9 cellular contexts compared by ENCODE assay signal in genomic region chr16:66523861-66524354, GRCh38. TPM values are rescaled to one million over a fixed set of nuclear protein-coding genes. Genes with fewer than 3 reads are reported as not detected.
A peak's percentile ranks its signal among the peaks of the same experiment; 100 is the strongest.
DNase-seq lines count a peak whose midpoint lies in the region; ATAC-seq and TF ChIP-seq lines count a peak whose summit lies in the region.
"Had no signal": no experiment of that assay in that cellular context is flagged by ENCODE, and none has a peak within 500 bp of the region (broad histone marks: within the 10 kb centered on the region; RNA-seq: fewer than 3 reads in every experiment).

No MANE protein-coding gene starts in this region.

- peak overlapping the region; percentile 76 for H3K4me3 Mint-ChIP-seq in CD8-positive, alpha-beta T cell
- no peak overlapping the region for H3K4me3 Mint-ChIP-seq in Calu3 (ENCODE audit: low read depth, unreplicated experiment)
- no peak overlapping the region for H3K4me3 Mint-ChIP-seq in endodermal cell
- H3K4me3 Mint-ChIP-seq: neural crest cell had no signal

- POLR2A ChIA-PET in CD8-positive, alpha-beta T cell (lab: Charles Lee), result interaction anchor here (0.9 to 6.8 kb wide), 6 partner anchors 8 to 66 kb away, joined by 4 to 72 read pairs (median 6); partner anchors contain the start of genes CKLF and TK2
- POLR2A ChIA-PET in OCI-LY7 (lab: Charles Lee), result interaction anchor here (0.7 to 1.3 kb wide), 4 partner anchors 17 to 135 kb away, joined by 3 to 5 read pairs (median 4); partner anchors contain the start of gene CKLF

- H3K4me2 ChIP-seq in OCI-LY7 (ENCODE audit: low read length) (peak overlapping the region; percentile 66), GM23248 (ENCODE audit: unreplicated experiment) (no peak overlapping the region)

- H3K27ac ChIP-seq in CD8-positive, alpha-beta T cell (ENCODE audit: low read depth, low read length), result peak overlapping the region; percentile 53
- H3K27ac ChIP-seq in OCI-LY7 (ENCODE audit: low read depth, low read length, poor library complexity, severe bottlenecking) (peak overlapping the region; percentile 66), esophagus squamous epithelium (peak overlapping the region; percentile 32 to 92 (median 74)), GM23248 (no peak overlapping the region), endodermal cell (ENCODE audit: low read depth, low read length) (no peak overlapping the region)

- no peaks in the 10 kb centered on the region for H3K9me3 ChIP-seq in CD8-positive, alpha-beta T cell (ENCODE audit: low read length)
- H3K9me3 ChIP-seq in OCI-LY7 (ENCODE audit: low read length) (no peaks in the 10 kb centered on the region), esophagus squamous epithelium (no peaks in the 10 kb centered on the region), GM23248 (ENCODE audit: low read depth) (no peaks in the 10 kb centered on the region), endodermal cell (ENCODE audit: control insufficient read depth, low read length) (no peaks in the 10 kb centered on the region)

- TF ChIP-seq CTCF in CD8-positive, alpha-beta T cell (IDR thresholded peaks at IDR 0.05), result no peak
- TF ChIP-seq CTCF in OCI-LY7 (conservative IDR thresholded peaks at IDR 0.05; ENCODE audit: low read length) (no peak), esophagus squamous epithelium (IDR thresholded peaks at IDR 0.05) (no peak), Calu3 (IDR thresholded peaks at IDR 0.05; ENCODE audit: unreplicated experiment) (no peak), endodermal cell (conservative IDR thresholded peaks at IDR 0.05) (no peak)

- H3K27ac Mint-ChIP-seq in CD8-positive, alpha-beta T cell, result peak overlapping the region; percentile 95
- H3K27ac Mint-ChIP-seq in Calu3 (ENCODE audit: unreplicated experiment), result no peak overlapping the region
- no peak overlapping the region for H3K27ac Mint-ChIP-seq in endodermal cell

- BruUV-seq in OCI-LY7 (replicated peaks; lab: Mats Ljungman, UMichigan), result no TSS peak
- BruUV-seq in Calu3 (replicated peaks; lab: Mats Ljungman, UMichigan), result no TSS peak

- in situ Hi-C loops in GM23248 (cut with MboI), result no loop called here

- H3K9me2 ChIP-seq in OCI-LY7 (ENCODE audit: insufficient read depth, low read length) (no peaks in the 10 kb centered on the region), GM23248 (ENCODE audit: insufficient read depth) (no peaks in the 10 kb centered on the region)

- no peaks in the 10 kb centered on the region for H3K36me3 ChIP-seq in CD8-positive, alpha-beta T cell (ENCODE audit: insufficient read depth, low read length)
- no peaks in the 10 kb centered on the region for H3K36me3 ChIP-seq in OCI-LY7 (ENCODE audit: insufficient read depth, low read length)
- H3K36me3 ChIP-seq in esophagus squamous epithelium, result peaks cover 11 to 58% (median 12%) of the 10 kb centered on the region in 3 donors
- no peaks in the 10 kb centered on the region; the same call in 1 of the 2 replicates for H3K36me3 ChIP-seq in GM23248 (ENCODE audit: low read depth)
- no peaks in the 10 kb centered on the region for H3K36me3 ChIP-seq in endodermal cell (ENCODE audit: control insufficient read depth, insufficient read depth, low read length)

- H3K27me3 Mint-ChIP-seq in CD8-positive, alpha-beta T cell (ENCODE audit: low read depth), result no peaks in the 10 kb centered on the region
- H3K27me3 Mint-ChIP-seq in Calu3 (ENCODE audit: unreplicated experiment), result no peaks in the 10 kb centered on the region
- no peaks in the 10 kb centered on the region for H3K27me3 Mint-ChIP-seq in endodermal cell (ENCODE audit: insufficient read depth)

- H2AFZ ChIP-seq in OCI-LY7 (ENCODE audit: low read length) (no peak overlapping the region), GM23248 (no peak overlapping the region)

- H3K36me3 Mint-ChIP-seq in CD8-positive, alpha-beta T cell, result peaks cover 1% of the 10 kb centered on the region
- peaks cover 48% of the 10 kb centered on the region for H3K36me3 Mint-ChIP-seq in Calu3 (ENCODE audit: insufficient read depth, unreplicated experiment)
- peaks cover 18% of the 10 kb centered on the region for H3K36me3 Mint-ChIP-seq in endodermal cell (ENCODE audit: low read depth)

- H3K4me3 ChIP-seq in CD8-positive, alpha-beta T cell (ENCODE audit: low read depth, low read length), result peak overlapping the region; percentile 41
- H3K4me3 ChIP-seq in OCI-LY7 (ENCODE audit: low read depth, low read length, poor library complexity, severe bottlenecking), result peak overlapping the region; percentile 35
- no peak overlapping the region for H3K4me3 ChIP-seq in esophagus squamous epithelium
- H3K4me3 ChIP-seq in GM23248, result no peak overlapping the region
- no peak overlapping the region for H3K4me3 ChIP-seq in endodermal cell (ENCODE audit: low read length)

- no peak for TF ChIP-seq POLR2A in esophagus squamous epithelium (IDR thresholded peaks at IDR 0.05)

- ATAC-seq in CD8-positive, alpha-beta T cell, result peak; percentile 47
- ATAC-seq in GM21576 (IDR thresholded peaks at IDR 0.05; ENCODE audit: unreplicated experiment), result peak; percentile 39

- H3K9me3 Mint-ChIP-seq in CD8-positive, alpha-beta T cell, result no peaks in the 10 kb centered on the region
- H3K9me3 Mint-ChIP-seq in Calu3 (ENCODE audit: low read depth, unreplicated experiment) (no peaks in the 10 kb centered on the region), endodermal cell (no peaks in the 10 kb centered on the region)
- H3K9me3 Mint-ChIP-seq: neural crest cell had no signal

- H3K4me1 Mint-ChIP-seq in CD8-positive, alpha-beta T cell (ENCODE audit: low read depth), result peaks cover 70% of the 10 kb centered on the region
- H3K4me1 Mint-ChIP-seq in Calu3 (ENCODE audit: low read depth, unreplicated experiment), result peaks cover 33% of the 10 kb centered on the region
- H3K4me1 Mint-ChIP-seq in endodermal cell, result peaks cover 3% of the 10 kb centered on the region

- no peaks in the 10 kb centered on the region; the same call in 1 of the 2 replicates for H3F3A ChIP-seq in GM23248 (ENCODE audit: insufficient read depth)

- CTCF ChIA-PET in CD8-positive, alpha-beta T cell (lab: Charles Lee), result interaction anchor here (1.1 to 6.0 kb wide), 6 partner anchors 8 to 66 kb away, joined by 3 to 46 read pairs (median 6); partner anchors contain the start of genes CKLF and TK2
- CTCF ChIA-PET in OCI-LY7 (lab: Charles Lee; ENCODE audit: unreplicated experiment), result interaction anchor here (1.6 kb wide), 1 partner anchor 9 kb away, joined by 4 read pairs; no protein-coding TSS in a partner anchor
- CTCF ChIA-PET in Calu3 (lab: Charles Lee), result interaction anchor here (3.4 to 3.9 kb wide), 2 partner anchors 15 to 28 kb away, joined by 20 to 21 read pairs; partner anchors contain the start of gene CKLF

- no peak overlapping the region for H3K9ac ChIP-seq in GM23248
- no peak overlapping the region for H3K9ac ChIP-seq in endodermal cell (ENCODE audit: extremely low read depth, low read length, poor library complexity, severe bottlenecking)

- no peaks in the 10 kb centered on the region for H3K27me3 ChIP-seq in CD8-positive, alpha-beta T cell (ENCODE audit: insufficient read depth, low read length)
- H3K27me3 ChIP-seq in esophagus squamous epithelium (no peaks in the 10 kb centered on the region), GM23248 (replicated peaks; ENCODE audit: insufficient read depth) (no peaks in the 10 kb centered on the region), endodermal cell (ENCODE audit: control insufficient read depth, insufficient read depth, low read length, poor library complexity, severe bottlenecking) (no peaks in the 10 kb centered on the region)

- intact Hi-C loops in CD8-positive, alpha-beta T cell (cut with DNase I, micrococcal nuclease), result loop anchor here in 1 of 2 experiments (2.0 kb wide), 2 partner anchors 45 to 81 kb away; partner anchors contain the start of gene CMTM3
- intact Hi-C loops in OCI-LY7 (cut with micrococcal nuclease; ENCODE audit: unreplicated experiment), result loop anchor here (2.0 kb wide), 2 partner anchors 15 to 29 kb away; partner anchors contain the start of gene CKLF
- intact Hi-C loops in esophagus squamous epithelium (cut with DNase I), result no loop called here
- intact Hi-C loops in Calu3 (cut with micrococcal nuclease; ENCODE audit: unreplicated experiment), result no loop called here

- peaks cover 68% of the 10 kb centered on the region for H3K4me1 ChIP-seq in CD8-positive, alpha-beta T cell (ENCODE audit: insufficient read depth, low read length)
- H3K4me1 ChIP-seq in OCI-LY7 (ENCODE audit: insufficient read depth, low read length, poor library complexity, severe bottlenecking), result peaks cover 54% of the 10 kb centered on the region
- H3K4me1 ChIP-seq in esophagus squamous epithelium, result peaks cover 27 to 65% (median 53%) of the 10 kb centered on the region in 3 donors
- H3K4me1 ChIP-seq in GM23248 (ENCODE audit: insufficient read depth), result peaks cover 18% of the 10 kb centered on the region
- no peaks in the 10 kb centered on the region for H3K4me1 ChIP-seq in endodermal cell (ENCODE audit: control insufficient read depth, insufficient read depth, low read length)

- H3K79me2 ChIP-seq in OCI-LY7 (ENCODE audit: insufficient read depth, low read depth, low read length) (no peaks in the 10 kb centered on the region), GM23248 (ENCODE audit: insufficient read depth) (no peaks in the 10 kb centered on the region)

- WGBS in esophagus squamous epithelium, 2 donors, result 62 to 63% methylated on average over 9 of the region's 9 CpGs
- 94 to 95% methylated on average over 9 of the region's 9 CpGs for WGBS in GM23248 (ENCODE audit: low coverage in 1 of 2, low lambda C conversion rate in 2 of 2, missing lambda C conversion rate in 2 of 2), 2 experiments
- 92 to 98% methylated on average over 9 of the region's 9 CpGs for WGBS in endodermal cell (ENCODE audit: insufficient coverage in 1 of 2, insufficient read length in 1 of 2), 2 experiments

- DNase-seq in CD8-positive, alpha-beta T cell, result peak in 5 of 7 experiments; percentile 24 to 72 (median 52)
- DNase-seq in OCI-LY7 (ENCODE audit: low spot score) (peak; percentile 88), esophagus squamous epithelium (lab: John Stamatoyannopoulos, UW) (no peak), Calu3 (no peak), middle frontal gyrus (ENCODE audit: extremely low spot score, low spot score) (no peak), GM23248 (no peak), endodermal cell (no peak)

- H4K20me1 ChIP-seq in OCI-LY7 (ENCODE audit: insufficient read depth, low read length), result no peaks in the 10 kb centered on the region
- H4K20me1 ChIP-seq in GM23248 (ENCODE audit: insufficient read depth), result no peaks in the 10 kb centered on the region

RNA-seq across cellular contexts. Expression of gene TK2, which starts 26.0 kb away (rescaled TPM):
- 1 to 10 TPM; 3.3 to 4.4 TPM for total RNA-seq in CD8-positive, alpha-beta T cell
- 0.06 and 0.08 TPM in 2 replicates for total RNA-seq in OCI-LY7 (2014; rRNA removed; shearing (Covaris generic))
- total RNA-seq in OCI-LY7 (2022), result 1.9 and 2.4 TPM in 2 replicates
- 10 to 100 TPM in 3 of 4 donors, 1 to 10 TPM in 1; 5.6 to 22.5 (median 13.5) TPM for total RNA-seq in esophagus squamous epithelium
- total RNA-seq in Calu3 (2022), result 53.2 and 56.6 TPM in 2 replicates
- 57.5 and 58.8 TPM in 2 replicates for total RNA-seq in GM23248 (2014; rRNA removed; shearing (Covaris generic))
- polyA plus RNA-seq in GM23248 (2016; fragmentation: Nextera tagmentation; extraction: Ambion mirVana), result 27.9 and 28.2 TPM in 2 replicates
- total RNA-seq in endodermal cell, result 10 to 100 TPM in 1 of 2 donors, 1 to 10 TPM in 1; 7.9 to 11.5 TPM
- polyA plus RNA-seq in endodermal cell (2013, experiment 1 of 2), result 11.3 TPM
- 10.2 TPM for polyA plus RNA-seq in endodermal cell (2013, experiment 2 of 2)

RNA-seq across cellular contexts. Expression of gene CKLF, which starts 28.5 kb away (rescaled TPM):
- total RNA-seq in CD8-positive, alpha-beta T cell, result 10 to 100 TPM in 1 of 2 experiments, 1 to 10 TPM in 1; 7.9 to 11.1 TPM
- 56.6 and 58.3 TPM in 2 replicates for total RNA-seq in OCI-LY7 (2014; rRNA removed; shearing (Covaris generic))
- total RNA-seq in OCI-LY7 (2022) (98.7 and 109 TPM in 2 replicates), esophagus squamous epithelium (10 to 100 TPM in 2 of 4 donors, 1 to 10 TPM in 2; 8.6 to 34.1 (median 16.9) TPM), Calu3 (2022) (217 and 293 TPM in 2 replicates), endodermal cell (10 to 100 TPM; 22.5 to 40.7 TPM)
- 64.2 and 130 TPM in 2 replicates for total RNA-seq in GM23248 (2014; rRNA removed; shearing (Covaris generic))
- polyA plus RNA-seq in GM23248 (2016; fragmentation: Nextera tagmentation; extraction: Ambion mirVana), result 107 and 108 TPM in 2 replicates
- 38.0 TPM for polyA plus RNA-seq in endodermal cell (2013, experiment 1 of 2)
- polyA plus RNA-seq in endodermal cell (2013, experiment 2 of 2), result 36.9 TPM

RNA-seq across cellular contexts. Expression of gene CMTM1, which starts 42.3 kb away (rescaled TPM):
- total RNA-seq in CD8-positive, alpha-beta T cell, result under 1 TPM in 1 of 2 experiments, not detected in 1; 0.61 TPM
- 3.8 and 8.5 TPM in 2 replicates for total RNA-seq in OCI-LY7 (2014; rRNA removed; shearing (Covaris generic))
- total RNA-seq in OCI-LY7 (2022), result 10.6 and 10.7 TPM in 2 replicates
- total RNA-seq in esophagus squamous epithelium, result 1 to 10 TPM in 2 of 4 donors, not detected in 2; 1.3 to 1.5 TPM
- 48.4 and 72.1 TPM in 2 replicates for total RNA-seq in Calu3 (2022)
- 2.1 and 3.1 TPM in 2 replicates for total RNA-seq in GM23248 (2014; rRNA removed; shearing (Covaris generic))
- 6.0 and 6.8 TPM in 2 replicates for polyA plus RNA-seq in GM23248 (2016; fragmentation: Nextera tagmentation; extraction: Ambion mirVana)
- total RNA-seq in endodermal cell, result 1 to 10 TPM; 3.8 to 5.3 TPM
- 4.9 TPM for polyA plus RNA-seq in endodermal cell (2013, experiment 1 of 2)
- 3.4 TPM for polyA plus RNA-seq in endodermal cell (2013, experiment 2 of 2)

RNA-seq across cellular contexts. Expression of gene CMTM2, which starts 55.4 kb away (rescaled TPM):
- total RNA-seq in CD8-positive, alpha-beta T cell, result not detected
- 0.19 TPM in 1 of 2 replicates, not detected in the other for total RNA-seq in OCI-LY7 (2014; rRNA removed; shearing (Covaris generic))
- total RNA-seq in OCI-LY7 (2022) (0.91 TPM in 1 of 2 replicates, not detected in the other), esophagus squamous epithelium (not detected), Calu3 (2022) (0.92 and 0.95 TPM in 2 replicates), endodermal cell (not detected)
- total RNA-seq in GM23248 (2014; rRNA removed; shearing (Covaris generic)), result not detected in 2 replicates
- not detected in 2 replicates for polyA plus RNA-seq in GM23248 (2016; fragmentation: Nextera tagmentation; extraction: Ambion mirVana)
- not detected for polyA plus RNA-seq in endodermal cell (2013, experiment 1 of 2)
- polyA plus RNA-seq in endodermal cell (2013, experiment 2 of 2), result not detected

Comparison
In these comparisons a context has a peak if more than half of its experiments do, and no peak if none do; other contexts are left out.
1. DNase-seq: peak in CD8-positive, alpha-beta T cell (5 of 7) and OCI-LY7 (single experiment); none in esophagus squamous epithelium (single experiment), Calu3 (single experiment), middle frontal gyrus (single experiment), GM23248 (single experiment) and endodermal cell (single experiment).
2. H3K27ac ChIP-seq: peak in CD8-positive, alpha-beta T cell (single experiment), OCI-LY7 (single experiment) and esophagus squamous epithelium (4 of 4); none in GM23248 (single experiment) and endodermal cell (single experiment).
3. H3K4me3 ChIP-seq: peak in CD8-positive, alpha-beta T cell (single experiment) and OCI-LY7 (single experiment); none in esophagus squamous epithelium (0 of 4), GM23248 (single experiment) and endodermal cell (single experiment).